ENCODE assay signal across 7 cellular contexts in the genomic region with DNA sequence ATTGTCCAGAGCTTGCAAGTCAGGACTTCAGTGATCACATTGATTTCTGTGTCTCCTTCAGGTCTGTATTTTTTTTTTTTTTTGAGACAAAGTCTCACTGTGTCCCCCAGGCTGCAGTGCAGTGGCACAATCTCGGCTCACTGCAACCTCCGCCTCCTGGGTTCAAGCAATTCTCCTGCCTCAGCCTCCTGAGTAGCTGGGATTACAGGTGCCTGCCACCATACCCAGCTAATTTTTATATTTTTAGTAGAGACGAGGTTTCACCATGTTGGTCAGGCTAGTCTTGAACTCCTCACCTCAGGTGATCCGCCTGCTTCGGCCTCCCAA. TPM values are rescaled to one million over a fixed set of nuclear protein-coding genes. Genes with fewer than 3 reads are reported as not detected.
"Had no signal": no experiment of that assay in that cellular context is flagged by ENCODE, and none has a peak within 500 bp of the region (broad histone marks: within the 10 kb centered on the region; RNA-seq: fewer than 3 reads in every experiment).

No MANE protein-coding gene starts in this region.

RNA-seq across cellular contexts. Expression of a gene that starts 48.6 kb away (rescaled TPM):
- total RNA-seq: activated CD4-positive, alpha-beta T cell treated with anti-CD3 and anti-CD28 coated beads for 36 hours; activated CD8-positive, alpha-beta T cell treated with anti-CD3 and anti-CD28 coated beads, Interleukin-2, amount 10 ng/mL, durations not matched to agents 7 days and 5 days; activated naive CD8-positive, alpha-beta T cell treated with anti-CD3 and anti-CD28 coated beads, Interleukin-2, amount 10 ng/mL, durations not matched to agents 7 days and 5 days; adrenal gland; cardiac septum; Right ventricle myocardium inferior; T-helper 2 cell treated with Interferon-gamma antibody and Interleukin-4, amounts not matched to agents 100 ng/mL and 5 ng/mL, for 36 hours had no signal
- polyA plus RNA-seq: adrenal gland had no signal
